ENCODE assay signal across 13 cellular contexts in the genomic region with DNA sequence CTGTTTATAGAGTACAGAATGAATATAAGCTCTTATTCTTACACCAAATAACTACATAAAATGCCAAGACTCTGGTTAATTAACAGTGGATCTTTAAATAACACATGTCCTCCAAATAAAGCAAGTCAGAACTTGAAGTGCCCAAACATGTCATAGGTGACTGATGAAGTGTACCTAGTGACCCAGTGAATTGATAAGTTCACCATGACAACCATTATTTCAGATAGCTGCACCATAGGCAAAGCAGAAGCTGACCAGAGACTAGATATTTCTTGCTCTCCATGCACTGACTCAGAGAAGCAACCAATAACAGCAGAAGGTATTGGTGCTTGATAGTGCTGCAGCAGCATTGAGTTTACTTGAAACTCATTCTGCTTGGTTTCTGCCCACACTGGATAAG.
DNase-seq lines count a peak whose midpoint lies in the region; ATAC-seq, FAIRE-seq and TF ChIP-seq lines count a peak whose summit lies in the region.
"Had no signal": no experiment of that assay in that cellular context is flagged by ENCODE, and none has a peak within 500 bp of the region (broad histone marks: within the 10 kb centered on the region; RNA-seq: fewer than 3 reads in every experiment).

No MANE protein-coding gene starts in this region.

- TF ChIP-seq EP300 in GM12878 (IDR thresholded peaks at IDR 0.05; ENCODE audit: borderline replicate concordance in 1 of 2, control insufficient read depth in 1 of 2, low read depth in 2 of 2, low read length in 2 of 2) (no peak), sigmoid colon (IDR thresholded peaks at IDR 0.05) (no peak)

- H3K36me3 Mint-ChIP-seq in activated CD8-positive, alpha-beta T cell treated with anti-CD3 and anti-CD28 coated beads, Interleukin-2, amount 10 ng/mL, durations not matched to agents 7 days and 5 days (ENCODE audit: low read depth): no peaks in the 10 kb centered on the region
- H3K36me3 Mint-ChIP-seq: CD14-positive monocyte; CD8-positive, alpha-beta memory T cell had no signal

- H3K36me3 ChIP-seq in right atrium auricular region (no peaks in the 10 kb centered on the region), GM12878 (ENCODE audit: control insufficient read depth in 2 of 2, insufficient read depth in 2 of 2, low read length in 1 of 2) (no peaks in the 10 kb centered on the region), right lobe of liver (no peaks in the 10 kb centered on the region), sigmoid colon (no peaks in the 10 kb centered on the region)

- TF ChIP-seq POLR2A in GM12878 (IDR thresholded peaks at IDR 0.05; ENCODE audit: low read depth, low read length) (no peak), right lobe of liver (IDR thresholded peaks at IDR 0.05) (peak; percentile 16), sigmoid colon (IDR thresholded peaks at IDR 0.05) (no peak)

- H3K27ac ChIP-seq in right atrium auricular region (no peak overlapping the region), GM12878 (ENCODE audit: control insufficient read depth, insufficient read depth) (no peak overlapping the region), right lobe of liver (peak overlapping the region; percentile 23 to 94 (median 91)), sigmoid colon (no peak overlapping the region)

- TF ChIP-seq CTCF in right atrium auricular region (IDR thresholded peaks at IDR 0.05) (no peak), GM12878 (IDR thresholded peaks at IDR 0.05 in 2 of 3, conservative IDR thresholded peaks at IDR 0.05 in 1 of 3; ENCODE audit: control insufficient read depth in 2 of 3, extremely low read depth in 1 of 3, insufficient read depth in 1 of 3, low read depth in 3 of 3, low read length in 3 of 3) (no peak), right lobe of liver (IDR thresholded peaks at IDR 0.05) (no peak), sigmoid colon (IDR thresholded peaks at IDR 0.05) (no peak)

- H3K9me3 ChIP-seq in right atrium auricular region (no peaks in the 10 kb centered on the region), GM12878 (replicated peaks; ENCODE audit: control insufficient read depth, insufficient read depth, low read length) (no peaks in the 10 kb centered on the region), right lobe of liver (no peaks in the 10 kb centered on the region), sigmoid colon (no peaks in the 10 kb centered on the region)
- H3K9me3 ChIP-seq: Caco-2 had no signal

- no peaks in the 10 kb centered on the region for H4K20me1 ChIP-seq in GM12878 (ENCODE audit: control insufficient read depth, insufficient read depth)

- H3K27me3 ChIP-seq in right atrium auricular region (no peaks in the 10 kb centered on the region), GM12878 (replicated peaks in 1 of 2; ENCODE audit: control insufficient read depth in 2 of 2, insufficient read depth in 2 of 2, low read length in 1 of 2) (no peaks in the 10 kb centered on the region), right lobe of liver (no peaks in the 10 kb centered on the region), sigmoid colon (no peaks in the 10 kb centered on the region)

- CTCF ChIA-PET in GM12878 (lab: Yijun Ruan, JAX): interaction anchor here (1.0 kb wide), 1 partner anchor 11 kb away, joined by 3 read pairs; no protein-coding TSS in a partner anchor
- CTCF ChIA-PET in activated CD8-positive, alpha-beta T cell treated with anti-CD3 and anti-CD28 coated beads, Interleukin-2, amount 10 ng/mL, durations not matched to agents 7 days and 5 days (lab: Charles Lee): no interaction called here

- H3K4me1 Mint-ChIP-seq in activated CD8-positive, alpha-beta T cell treated with anti-CD3 and anti-CD28 coated beads, Interleukin-2, amount 10 ng/mL, durations not matched to agents 7 days and 5 days (ENCODE audit: low read depth): no peaks in the 10 kb centered on the region
- H3K4me1 Mint-ChIP-seq: CD8-positive, alpha-beta memory T cell; GM23338 had no signal

- no peaks in the 10 kb centered on the region for H3K79me2 ChIP-seq in GM12878 (ENCODE audit: control insufficient read depth, insufficient read depth, low read length)

- no peaks in the 10 kb centered on the region for H3K9me3 Mint-ChIP-seq in activated CD8-positive, alpha-beta T cell treated with anti-CD3 and anti-CD28 coated beads, Interleukin-2, amount 10 ng/mL, durations not matched to agents 7 days and 5 days (ENCODE audit: insufficient read depth)
- H3K9me3 Mint-ChIP-seq: CD8-positive, alpha-beta memory T cell; GM23338 had no signal

- no peak overlapping the region for H2AFZ ChIP-seq in GM12878 (ENCODE audit: control insufficient read depth, low read depth, low read length)
- H2AFZ ChIP-seq: GM23338 had no signal

- DNase-seq in left ventricle myocardium superior (no peak), right atrium auricular region (ENCODE audit: low spot score) (no peak), GM12878 (ENCODE audit: low read depth, low spot score) (peak; percentile 5), right lobe of liver (no peak), sigmoid colon (no peak)
- no peak for DNase-seq in activated CD8-positive, alpha-beta T cell treated with anti-CD3 and anti-CD28 coated beads, Interleukin-2, amount 10 ng/mL, durations not matched to agents 7 days and 5 days
- DNase-seq: Caco-2; CD8-positive, alpha-beta memory T cell; H7 had no signal

- H3K4me1 ChIP-seq in right atrium auricular region (no peaks in the 10 kb centered on the region), GM12878 (ENCODE audit: control insufficient read depth, insufficient read depth, low read length) (no peaks in the 10 kb centered on the region), right lobe of liver (peaks cover 0 to 32% (median 4%) of the 10 kb centered on the region in 4 donors), sigmoid colon (no peaks in the 10 kb centered on the region)
- H3K4me1 ChIP-seq: Caco-2 had no signal

- BruUV-seq in GM12878 (replicated peaks; lab: Mats Ljungman, UMichigan): no TSS peak

- intact Hi-C loops in left ventricle myocardium superior (cut with micrococcal nuclease): loop anchor here (10.0 kb wide), 1 partner anchor 445 kb away; no protein-coding TSS in a partner anchor
- intact Hi-C loops in GM12878 (cut with micrococcal nuclease; ENCODE audit: unreplicated experiment): loop anchor here (5.0 to 10.0 kb wide), 2 partner anchors 157 to 285 kb away; no protein-coding TSS in a partner anchor
- intact Hi-C loops in right lobe of liver (cut with DNase I): no loop called here
- intact Hi-C loops in sigmoid colon (cut with DNase I): loop anchor here (10.0 kb wide), 2 partner anchors 625 to 905 kb away; no protein-coding TSS in a partner anchor

- no peak for TF ChIP-seq RAD21 in GM12878 (IDR thresholded peaks at IDR 0.05; ENCODE audit: insufficient read depth, low read depth, low read length)

- no peak overlapping the region for H3K4me3 Mint-ChIP-seq in activated CD8-positive, alpha-beta T cell treated with anti-CD3 and anti-CD28 coated beads, Interleukin-2, amount 10 ng/mL, durations not matched to agents 7 days and 5 days
- H3K4me3 Mint-ChIP-seq: CD14-positive monocyte; CD8-positive, alpha-beta memory T cell; GM23338; IgD-negative memory B cell had no signal

- FAIRE-seq in GM12878 (lab: Jason Lieb, UNC): no peak
- FAIRE-seq: GM18507 had no signal

- RAD21 ChIA-PET in GM12878 (lab: Charles Lee; ENCODE audit: unreplicated experiment): no interaction called here

- no peak overlapping the region for H3K9ac ChIP-seq in GM12878 (ENCODE audit: control insufficient read depth, insufficient read depth, low read length)

- in situ Hi-C loops in GM12878 (cut with MboI): no loop called here

- H3K27ac Mint-ChIP-seq in activated CD8-positive, alpha-beta T cell treated with anti-CD3 and anti-CD28 coated beads, Interleukin-2, amount 10 ng/mL, durations not matched to agents 7 days and 5 days: no peak overlapping the region
- H3K27ac Mint-ChIP-seq: CD14-positive monocyte, GM23338, IgD-negative memory B cell had no signal

- H3K4me2 ChIP-seq in GM12878 (ENCODE audit: control insufficient read depth, insufficient read depth): no peak overlapping the region
- H3K4me2 ChIP-seq: GM23338 had no signal

- SMC1A ChIA-PET in GM12878 (lab: Charles Lee; ENCODE audit: uncharacterized antibody, unreplicated experiment): interaction anchor here (1.2 to 2.4 kb wide), 3 partner anchors 18 to 192 kb away, joined by 3 to 6 read pairs (median 4); a partner anchor contains a TSS

- POLR2A ChIA-PET in GM12878 (lab: Charles Lee): no interaction called here
- POLR2A ChIA-PET in activated CD8-positive, alpha-beta T cell treated with anti-CD3 and anti-CD28 coated beads, Interleukin-2, amount 10 ng/mL, durations not matched to agents 7 days and 5 days (lab: Charles Lee): no interaction called here

- H3K4me3 ChIP-seq in right atrium auricular region: no peak overlapping the region
- H3K4me3 ChIP-seq in GM12878: no peak overlapping the region
- H3K4me3 ChIP-seq in right lobe of liver: peak overlapping the region in 2 of 3 donors; percentile 26 to 28
- H3K4me3 ChIP-seq in sigmoid colon: no peak overlapping the region
- H3K4me3 ChIP-seq: GM23338 had no signal

- ATAC-seq in left ventricle myocardium superior (peak; percentile 37), GM12878 (peak; percentile 72), right lobe of liver (peak; percentile 37 to 69 (median 56))
- ATAC-seq in activated CD8-positive, alpha-beta T cell treated with anti-CD3 and anti-CD28 coated beads, Interleukin-2, amount 10 ng/mL, durations not matched to agents 7 days and 5 days: no peak
- ATAC-seq: GM23338 had no signal

- peaks cover 7% of the 10 kb centered on the region for H3K27me3 Mint-ChIP-seq in activated CD8-positive, alpha-beta T cell treated with anti-CD3 and anti-CD28 coated beads, Interleukin-2, amount 10 ng/mL, durations not matched to agents 7 days and 5 days (ENCODE audit: low read depth)
- H3K27me3 Mint-ChIP-seq: CD8-positive, alpha-beta memory T cell; IgD-negative memory B cell had no signal

TF ChIP-seq in GM12878, 131 proteins besides CTCF, POLR2A, EP300 and RAD21 (continues in another document):
- TF ChIP-seq ESRRA (IDR thresholded peaks at IDR 0.05; ENCODE audit: low read length): no peak
- no peak for TF ChIP-seq ATF7 (IDR thresholded peaks at IDR 0.05; ENCODE audit: low read depth)
- TF ChIP-seq BCL11A (IDR thresholded peaks at IDR 0.05; ENCODE audit: low read depth, low read length): no peak

Comparison
In these comparisons a context has a peak if more than half of its experiments do, and no peak if none do; other contexts are left out.
1. H3K27ac ChIP-seq: peak in right lobe of liver (3 of 3); none in right atrium auricular region (0 of 2), GM12878 (single experiment) and sigmoid colon (0 of 4).
2. H3K4me3 ChIP-seq: peak in right lobe of liver (2 of 3); none in right atrium auricular region (0 of 2), GM12878 (single experiment) and sigmoid colon (0 of 4).
3. intact Hi-C loops: an anchor here in left ventricle myocardium superior (10.0 kb wide), GM12878 (5.0 to 10.0 kb wide) and sigmoid colon (10.0 kb wide); none called in right lobe of liver.